Comparison of ENCODE assay signal across 8 cellular contexts in the genomic region with DNA sequence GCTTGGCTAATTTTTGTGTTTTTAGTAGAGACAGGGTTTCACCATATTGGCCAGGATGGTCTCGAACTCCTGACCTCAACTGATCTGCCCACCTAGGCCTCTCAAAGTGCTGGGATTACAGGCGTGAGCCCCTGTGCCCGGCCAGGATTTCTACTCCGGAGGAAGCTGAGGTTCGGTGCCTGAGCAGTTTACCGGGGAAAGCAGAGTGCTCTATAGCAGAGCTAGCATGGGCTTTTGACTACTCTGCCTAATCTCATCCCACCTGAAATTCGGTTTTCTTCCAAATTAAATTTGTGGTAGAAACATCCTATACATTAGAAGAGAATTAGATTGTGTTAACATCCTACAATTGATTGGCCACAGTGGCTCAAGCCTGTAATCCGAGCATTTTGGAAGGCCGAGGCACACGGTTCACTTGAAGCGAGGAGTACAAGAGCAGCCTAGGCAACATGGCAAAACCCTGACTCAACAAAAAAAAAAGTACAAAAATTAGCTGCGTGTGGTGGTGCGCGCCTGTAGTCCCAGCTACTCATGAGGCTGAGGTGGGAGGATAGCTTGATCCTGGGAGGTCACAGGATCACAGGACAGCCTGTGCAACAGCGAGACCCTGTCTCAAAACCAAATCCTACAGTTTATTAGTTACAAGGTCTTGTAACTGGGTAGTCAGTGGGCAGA. TPM values are rescaled to one million over a fixed set of nuclear protein-coding genes. Genes with fewer than 3 reads are reported as not detected.
A peak's percentile ranks its signal among the peaks of the same experiment; 100 is the strongest.
DNase-seq lines count a peak whose midpoint lies in the region; ATAC-seq and TF ChIP-seq lines count a peak whose summit lies in the region.

No MANE protein-coding gene starts in this region.

- peaks cover 86% of the 10 kb centered on the region for H3K36me3 Mint-ChIP-seq in CD4-positive, alpha-beta T cell (ENCODE audit: low read depth)
- peaks cover 96% of the 10 kb centered on the region for H3K36me3 Mint-ChIP-seq in effector memory CD8-positive, alpha-beta T cell (ENCODE audit: insufficient read depth)
- peaks cover 48% of the 10 kb centered on the region for H3K36me3 Mint-ChIP-seq in neural crest cell (ENCODE audit: low read depth)

- H3K79me2 ChIP-seq in OCI-LY3 (ENCODE audit: low read length): peaks cover 42% of the 10 kb centered on the region

- no peak for TF ChIP-seq CTCF in CD4-positive, alpha-beta T cell (IDR thresholded peaks at IDR 0.05)
- TF ChIP-seq CTCF in OCI-LY3 (IDR thresholded peaks at IDR 0.05; ENCODE audit: low read depth, low read length): no peak
- no peak for TF ChIP-seq CTCF in neural crest cell (conservative IDR thresholded peaks at IDR 0.05)

- peak overlapping the region; percentile 87 for H3K4me3 ChIP-seq in OCI-LY3 (ENCODE audit: low read length)

- no peak for DNase-seq in CD4-positive, alpha-beta T cell
- no peak for DNase-seq in effector memory CD8-positive, alpha-beta T cell
- no peak for DNase-seq in neural crest cell (ENCODE audit: low read depth, low spot score)
- DNase-seq in mesenteric fat pad (ENCODE audit: low spot score): no peak
- DNase-seq in amygdala (lab: John Stamatoyannopoulos, UW): no peak

- H3K27me3 ChIP-seq in CD4-positive, alpha-beta T cell (ENCODE audit: control insufficient read depth, insufficient read depth, low read length): no peaks in the 10 kb centered on the region
- H3K27me3 ChIP-seq in OCI-LY3 (ENCODE audit: low read depth, low read length): no peaks in the 10 kb centered on the region

- CTCF ChIA-PET in CD4-positive, alpha-beta T cell (lab: Charles Lee): interaction anchor here (0.8 to 1.5 kb wide), 7 partner anchors 13 to 81 kb away, joined by 3 to 5 read pairs (median 4); partner anchors contain the start of gene FLT3LG

- no peaks in the 10 kb centered on the region for H3K9me3 Mint-ChIP-seq in CD4-positive, alpha-beta T cell
- no peaks in the 10 kb centered on the region for H3K9me3 Mint-ChIP-seq in effector memory CD8-positive, alpha-beta T cell
- H3K9me3 Mint-ChIP-seq in neural crest cell: no peaks in the 10 kb centered on the region

- no peak overlapping the region for H2AFZ ChIP-seq in OCI-LY3 (ENCODE audit: low read depth, low read length)

- POLR2A ChIA-PET in CD4-positive, alpha-beta T cell (lab: Charles Lee): interaction anchor here (0.7 to 3.5 kb wide), 7 partner anchors 7 to 153 kb away, joined by 3 to 52 read pairs (median 12); partner anchors contain the start of genes PIH1D1, RPS11 and SCAF1

- ATAC-seq in CD4-positive, alpha-beta T cell (ENCODE audit: poor library complexity): no peak
- no peak for ATAC-seq in effector memory CD8-positive, alpha-beta T cell (replicated peaks)
- no peak for ATAC-seq in GM18873 (IDR thresholded peaks at IDR 0.05; ENCODE audit: low FRiP score, unreplicated experiment)
- no peak for ATAC-seq in HG03135 (IDR thresholded peaks at IDR 0.05; ENCODE audit: unreplicated experiment)

- H3K27me3 Mint-ChIP-seq in CD4-positive, alpha-beta T cell: no peaks in the 10 kb centered on the region
- no peaks in the 10 kb centered on the region for H3K27me3 Mint-ChIP-seq in effector memory CD8-positive, alpha-beta T cell
- peaks cover 18% of the 10 kb centered on the region for H3K27me3 Mint-ChIP-seq in neural crest cell (ENCODE audit: low read depth)

- H3K4me3 Mint-ChIP-seq in CD4-positive, alpha-beta T cell: peak overlapping the region; percentile 91
- H3K4me3 Mint-ChIP-seq in effector memory CD8-positive, alpha-beta T cell: peak overlapping the region; percentile 96 to 98
- peak overlapping the region; percentile 98 for H3K4me3 Mint-ChIP-seq in neural crest cell

- H3K27ac Mint-ChIP-seq in CD4-positive, alpha-beta T cell: peak overlapping the region; percentile 92
- H3K27ac Mint-ChIP-seq in effector memory CD8-positive, alpha-beta T cell: peak overlapping the region; percentile 98 to 99
- peak overlapping the region; percentile 98 for H3K27ac Mint-ChIP-seq in neural crest cell (ENCODE audit: unreplicated experiment)

- peak overlapping the region; percentile 60 for H3K27ac ChIP-seq in CD4-positive, alpha-beta T cell (ENCODE audit: low read depth, low read length)
- H3K27ac ChIP-seq in OCI-LY3 (ENCODE audit: low read length): peak overlapping the region; percentile 83

- peaks cover 34% of the 10 kb centered on the region for H4K20me1 ChIP-seq in OCI-LY3 (ENCODE audit: insufficient read depth, low read length)

- H3K4me2 ChIP-seq in OCI-LY3 (ENCODE audit: low read length): peak overlapping the region; percentile 77

- intact Hi-C loops in CD4-positive, alpha-beta T cell (cut with DNase I, micrococcal nuclease): loop anchor here in 1 of 2 experiments (2.0 to 10.0 kb wide), 2 partner anchors 14 to 404 kb away; partner anchors contain the start of genes FLT3LG and SNRNP70

- peaks cover 18% of the 10 kb centered on the region for H3K4me1 ChIP-seq in OCI-LY3 (ENCODE audit: low read length)

- H3K36me3 ChIP-seq in OCI-LY3 (replicated peaks; ENCODE audit: low read depth, low read length): peaks cover 54% of the 10 kb centered on the region

- H3K9ac ChIP-seq in OCI-LY3 (ENCODE audit: low read length): peak overlapping the region; percentile 99

- H3K4me1 Mint-ChIP-seq in CD4-positive, alpha-beta T cell (ENCODE audit: low read depth): peaks cover 67% of the 10 kb centered on the region
- H3K4me1 Mint-ChIP-seq in effector memory CD8-positive, alpha-beta T cell (ENCODE audit: low read depth in 2 of 2): peaks cover 35 to 49% of the 10 kb centered on the region in 2 donors
- H3K4me1 Mint-ChIP-seq in neural crest cell: peaks cover 40% of the 10 kb centered on the region

- no peaks in the 10 kb centered on the region for H3K9me3 ChIP-seq in CD4-positive, alpha-beta T cell (ENCODE audit: control insufficient read depth, low read length)
- no peaks in the 10 kb centered on the region for H3K9me3 ChIP-seq in OCI-LY3 (ENCODE audit: insufficient read depth, low read length)

RNA-seq across cellular contexts. Expression of gene RPL13A, which starts 1.6 kb away (rescaled TPM):
- total RNA-seq in CD4-positive, alpha-beta T cell: 1,000 to 10,000 TPM; 5,328 to 5,481 TPM
- total RNA-seq in neural crest cell: 2,983 and 3,026 TPM in 2 replicates
- 2,027 TPM for total RNA-seq in mesenteric fat pad

RNA-seq across cellular contexts. Expression of gene RPS11, which starts 7.2 kb away (rescaled TPM):
- 1,000 to 10,000 TPM; 2,912 to 3,041 TPM for total RNA-seq in CD4-positive, alpha-beta T cell
- 2,365 and 2,591 TPM in 2 replicates for total RNA-seq in neural crest cell
- 1,458 TPM for total RNA-seq in mesenteric fat pad

RNA-seq across cellular contexts. Expression of gene FLT3LG, which starts 15.0 kb away (rescaled TPM):
- 100 to 1,000 TPM; 311 to 325 TPM for total RNA-seq in CD4-positive, alpha-beta T cell
- total RNA-seq in neural crest cell (0.89 and 1.0 TPM in 2 replicates), mesenteric fat pad (6.2 TPM)

RNA-seq across cellular contexts. Expression of gene FCGRT, which starts 23.5 kb away (rescaled TPM):
- total RNA-seq in CD4-positive, alpha-beta T cell: 10 to 100 TPM; 50.2 to 52.5 TPM
- total RNA-seq in neural crest cell (24.9 and 27.5 TPM in 2 replicates), mesenteric fat pad (476 TPM)

RNA-seq across cellular contexts. Expression of gene ALDH16A1, which starts 36.0 kb away (rescaled TPM):
- total RNA-seq in CD4-positive, alpha-beta T cell: 10 to 100 TPM; 25.1 to 25.8 TPM
- total RNA-seq in neural crest cell: 51.9 and 52.7 TPM in 2 replicates
- 32.1 TPM for total RNA-seq in mesenteric fat pad

Comparison
In these comparisons a context has a peak if more than half of its experiments do, and no peak if none do; other contexts are left out.
1. RNA of gene FLT3LG, which starts 15.0 kb away (total RNA-seq): 311 to 325 TPM in CD4-positive, alpha-beta T cell; 6.2 TPM in mesenteric fat pad (single experiment) and 0.89 to 1.0 TPM in neural crest cell; every median in the first group is over 10 times any median in the second.
2. Peak in every context shown above with its lines, with median percentiles within 50 percentile points of each other: H3K27ac Mint-ChIP-seq and H3K4me3 Mint-ChIP-seq.